In the genomic region with DNA sequence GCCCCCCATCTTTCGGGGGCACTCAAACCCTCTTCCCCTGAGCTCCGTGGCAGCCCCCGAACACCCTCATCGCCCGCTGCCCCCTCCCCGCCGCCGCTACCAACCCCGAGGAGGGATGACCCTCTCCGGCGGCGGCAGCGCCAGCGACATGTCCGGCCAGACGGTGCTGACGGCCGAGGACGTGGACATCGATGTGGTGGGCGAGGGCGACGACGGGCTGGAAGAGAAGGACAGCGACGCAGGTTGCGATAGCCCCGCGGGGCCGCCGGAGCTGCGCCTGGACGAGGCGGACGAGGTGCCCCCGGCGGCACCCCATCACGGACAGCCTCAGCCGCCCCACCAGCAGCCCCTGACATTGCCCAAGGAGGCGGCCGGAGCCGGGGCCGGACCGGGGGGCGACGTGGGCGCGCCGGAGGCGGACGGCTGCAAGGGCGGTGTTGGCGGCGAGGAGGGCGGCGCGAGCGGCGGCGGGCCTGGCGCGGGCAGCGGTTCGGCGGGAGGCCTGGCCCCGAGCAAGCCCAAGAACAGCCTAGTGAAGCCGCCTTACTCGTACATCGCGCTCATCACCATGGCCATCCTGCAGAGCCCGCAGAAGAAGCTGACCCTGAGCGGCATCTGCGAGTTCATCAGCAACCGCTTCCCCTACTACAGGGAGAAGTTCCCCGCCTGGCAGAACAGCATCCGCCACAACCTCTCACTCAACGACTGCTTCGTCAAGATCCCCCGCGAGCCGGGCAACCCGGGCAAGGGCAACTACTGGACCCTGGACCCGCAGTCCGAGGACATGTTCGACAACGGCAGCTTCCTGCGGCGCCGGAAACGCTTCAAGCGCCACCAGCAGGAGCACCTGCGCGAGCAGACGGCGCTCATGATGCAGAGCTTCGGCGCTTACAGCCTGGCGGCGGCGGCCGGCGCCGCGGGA, we compare ENCODE assay signal across 8 cellular contexts. TPM values are rescaled to one million over a fixed set of nuclear protein-coding genes. Genes with fewer than 3 reads are reported as not detected.
DNase-seq lines count a peak whose midpoint lies in the region; ATAC-seq and TF ChIP-seq lines count a peak whose summit lies in the region.

No MANE protein-coding gene starts in this region.

- no peak overlapping the region for H3K27ac ChIP-seq in HUES48 (ENCODE audit: low read depth, low read length)

- peak overlapping the region; percentile 81 for H3K4me3 ChIP-seq in HUES48 (ENCODE audit: low read depth, low read length)

- H3K36me3 Mint-ChIP-seq in T-helper 2 cell treated with Interferon-gamma antibody and Interleukin-4, amounts not matched to agents 5 μg/mL and 100 μg/mL, for 36 hours (ENCODE audit: low read depth) = peaks cover 17% of the 10 kb centered on the region
- peaks cover 8% of the 10 kb centered on the region for H3K36me3 Mint-ChIP-seq in osteocyte (ENCODE audit: unreplicated experiment)

- DNase-seq in COR-L47 (lab: John Stamatoyannopoulos, UW) (peak; percentile 64), erythroblast (lab: John Stamatoyannopoulos, UW) (peak; percentile 53 to 57), osteocyte (ENCODE audit: extremely low spot score, unreplicated experiment) (no peak)
- peak; percentile 27 for DNase-seq in T-helper 2 cell treated with Interferon-gamma antibody and Interleukin-4, amounts not matched to agents 5 μg/mL and 100 μg/mL, for 36 hours (ENCODE audit: low spot score)

- H3K4me1 Mint-ChIP-seq in T-helper 2 cell treated with Interferon-gamma antibody and Interleukin-4, amounts not matched to agents 5 μg/mL and 100 μg/mL, for 36 hours (ENCODE audit: low read depth) = peaks cover 30% of the 10 kb centered on the region
- peaks cover 23% of the 10 kb centered on the region for H3K4me1 Mint-ChIP-seq in osteocyte (ENCODE audit: unreplicated experiment)

- H3K27me3 Mint-ChIP-seq in T-helper 2 cell treated with Interferon-gamma antibody and Interleukin-4, amounts not matched to agents 5 μg/mL and 100 μg/mL, for 36 hours (ENCODE audit: low read depth) = peaks cover 79% of the 10 kb centered on the region
- H3K27me3 Mint-ChIP-seq in osteocyte (ENCODE audit: unreplicated experiment) = peaks cover 80% of the 10 kb centered on the region

- H3K9ac ChIP-seq in HUES48 (ENCODE audit: low read depth, low read length) = peak overlapping the region; percentile 32; the same call in 1 of the 2 replicates

- peak overlapping the region; percentile 80 for H3K4me3 Mint-ChIP-seq in T-helper 2 cell treated with Interferon-gamma antibody and Interleukin-4, amounts not matched to agents 5 μg/mL and 100 μg/mL, for 36 hours
- H3K4me3 Mint-ChIP-seq in osteocyte (ENCODE audit: unreplicated experiment) = peak overlapping the region; percentile 63

- no peaks in the 10 kb centered on the region for H3K9me3 ChIP-seq in HUES48 (ENCODE audit: control insufficient read depth, insufficient read depth, low read length)

- peak overlapping the region; percentile 65 for H3K27ac Mint-ChIP-seq in T-helper 2 cell treated with Interferon-gamma antibody and Interleukin-4, amounts not matched to agents 5 μg/mL and 100 μg/mL, for 36 hours
- no peak overlapping the region for H3K27ac Mint-ChIP-seq in osteocyte (ENCODE audit: unreplicated experiment)

- no peak for TF ChIP-seq POLR2A in erythroblast (IDR thresholded peaks at IDR 0.05; ENCODE audit: low read length)

- no peaks in the 10 kb centered on the region for H3K36me3 ChIP-seq in HUES48 (ENCODE audit: control insufficient read depth, insufficient read depth, low read length)

- peaks cover 18% of the 10 kb centered on the region for H3K9me3 Mint-ChIP-seq in T-helper 2 cell treated with Interferon-gamma antibody and Interleukin-4, amounts not matched to agents 5 μg/mL and 100 μg/mL, for 36 hours
- peaks cover 6% of the 10 kb centered on the region for H3K9me3 Mint-ChIP-seq in osteocyte (ENCODE audit: unreplicated experiment)

- ATAC-seq in GM18519 (IDR thresholded peaks at IDR 0.05; ENCODE audit: low FRiP score, unreplicated experiment) (no peak), HG03439 (IDR thresholded peaks at IDR 0.05; ENCODE audit: unreplicated experiment) (no peak), HG03457 (IDR thresholded peaks at IDR 0.05; ENCODE audit: unreplicated experiment) (no peak)

- no peak for TF ChIP-seq CTCF in osteocyte (IDR thresholded peaks at IDR 0.05)

- peaks cover 81% of the 10 kb centered on the region for H3K27me3 ChIP-seq in HUES48 (ENCODE audit: control insufficient read depth, insufficient read depth, low read length)

- peaks cover 49% of the 10 kb centered on the region for H3K4me1 ChIP-seq in HUES48 (ENCODE audit: control insufficient read depth, insufficient read depth, low read length)

RNA-seq across cellular contexts. Expression of gene FOXD3, which starts 0.8 kb away (rescaled TPM):
- not detected in 2 replicates for total RNA-seq in osteocyte

RNA-seq across cellular contexts. Expression of gene ALG6, which starts 44.2 kb away (rescaled TPM):
- total RNA-seq in osteocyte = 10.9 and 13.6 TPM in 2 replicates
